Comparison of ENCODE assay signal across 8 cellular contexts in the genomic region with DNA sequence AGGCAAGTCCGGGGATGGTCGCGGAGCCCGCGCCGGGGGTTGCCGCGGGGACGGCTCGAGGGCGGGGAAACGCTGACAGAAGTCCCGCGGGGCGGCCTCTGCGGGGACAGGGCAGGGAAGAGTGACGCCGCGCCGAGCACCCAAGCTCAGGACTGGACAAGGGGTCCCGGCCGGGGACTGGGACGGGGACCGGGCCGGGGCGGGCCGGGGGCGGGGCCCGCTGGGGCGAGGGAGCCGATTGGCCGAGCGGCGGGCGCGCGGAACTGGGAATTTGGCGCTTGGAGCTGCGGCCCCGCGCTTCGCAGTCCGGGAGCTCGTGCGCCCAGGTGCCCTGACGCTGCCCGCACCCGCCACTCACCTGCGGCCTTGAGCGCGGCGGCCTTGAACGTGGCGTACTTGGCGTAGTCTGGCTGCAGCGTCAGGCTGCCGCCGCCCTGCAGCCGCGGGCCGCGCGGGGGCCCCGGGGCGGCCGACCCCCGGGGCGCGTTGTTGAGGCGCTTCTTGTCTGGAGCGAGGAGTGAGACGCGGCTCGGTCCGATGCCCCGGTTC. TPM values are rescaled to one million over a fixed set of nuclear protein-coding genes. Genes with fewer than 3 reads are reported as not detected.
DNase-seq lines count a peak whose midpoint lies in the region; ATAC-seq and TF ChIP-seq lines count a peak whose summit lies in the region.

No MANE protein-coding gene starts in this region.

- H3K4ac ChIP-seq in mesenchymal stem cell (ENCODE audit: low read depth in 1 of 2, low read length in 2 of 2): no peak overlapping the region

- CTCF ChIA-PET in MCF 10A (lab: Yijun Ruan, JAX): no interaction called here

- TF ChIP-seq POLR2A in breast epithelium (IDR thresholded peaks at IDR 0.05): no peak

- H3K9me3 Mint-ChIP-seq in MCF 10A (ENCODE audit: unreplicated experiment): no peaks in the 10 kb centered on the region
- no peaks in the 10 kb centered on the region for H3K9me3 Mint-ChIP-seq in effector memory CD8-positive, alpha-beta T cell

- H3K36me3 Mint-ChIP-seq in MCF 10A (ENCODE audit: insufficient read depth, unreplicated experiment): peaks cover 5% of the 10 kb centered on the region
- peaks cover 20% of the 10 kb centered on the region for H3K36me3 Mint-ChIP-seq in effector memory CD8-positive, alpha-beta T cell (ENCODE audit: insufficient read depth)

- DNase-seq in breast epithelium (ENCODE audit: low spot score in 2 of 2) (no peak), MCF 10A (ENCODE audit: unreplicated experiment) (no peak), mesenchymal stem cell (no peak), upper lobe of right lung (no peak), HK-2 (ENCODE audit: unreplicated experiment) (no peak), NCI-H446 (lab: John Stamatoyannopoulos, UW) (no peak)
- no peak for DNase-seq in effector memory CD8-positive, alpha-beta T cell

- H3K18ac ChIP-seq in mesenchymal stem cell (ENCODE audit: low read depth in 1 of 2, low read length in 2 of 2): no peak overlapping the region

- H3K4me3 ChIP-seq in breast epithelium: peak overlapping the region; percentile 29 to 67 (median 35)
- peak overlapping the region; percentile 27 to 39 for H3K4me3 ChIP-seq in mesenchymal stem cell (ENCODE audit: insufficient read depth in 1 of 2, low read depth in 1 of 2, low read length in 2 of 2)
- H3K4me3 ChIP-seq in upper lobe of right lung: peak overlapping the region; percentile 19

- peak overlapping the region; percentile 76 for H3K4me2 ChIP-seq in mesenchymal stem cell (ENCODE audit: low read length, poor library complexity, severe bottlenecking)

- H3K9me3 ChIP-seq in breast epithelium (no peaks in the 10 kb centered on the region), mesenchymal stem cell (ENCODE audit: control insufficient read depth, low read length) (no peaks in the 10 kb centered on the region), upper lobe of right lung (no peaks in the 10 kb centered on the region)

- H2BK15ac ChIP-seq in mesenchymal stem cell (ENCODE audit: low read depth, poor library complexity, severe bottlenecking): no peak overlapping the region

- H2BK5ac ChIP-seq in mesenchymal stem cell (ENCODE audit: low read depth, low read length, poor library complexity, severe bottlenecking): no peak overlapping the region

- H3K27ac Mint-ChIP-seq in MCF 10A (ENCODE audit: low read depth, unreplicated experiment): no peak overlapping the region
- H3K27ac Mint-ChIP-seq in effector memory CD8-positive, alpha-beta T cell: no peak overlapping the region

- H3K27ac ChIP-seq in breast epithelium (no peak overlapping the region), mesenchymal stem cell (ENCODE audit: low read length, poor library complexity, severe bottlenecking) (no peak overlapping the region), upper lobe of right lung (no peak overlapping the region)

- peak overlapping the region in 1 of 2 experiments; percentile 23 for H3K23ac ChIP-seq in mesenchymal stem cell (ENCODE audit: low read length in 2 of 2)

- no peaks in the 10 kb centered on the region for H3K79me1 ChIP-seq in mesenchymal stem cell (replicated peaks; ENCODE audit: low read length, poor library complexity, severe bottlenecking)

- POLR2A ChIA-PET in MCF 10A (lab: Yijun Ruan, JAX): no interaction called here

- ATAC-seq in effector memory CD8-positive, alpha-beta T cell (replicated peaks): peak; percentile 6
- peak; percentile 2 for ATAC-seq in upper lobe of right lung
- no peak for ATAC-seq in GM21825 (IDR thresholded peaks at IDR 0.05; ENCODE audit: unreplicated experiment)

- no peak overlapping the region for H2BK120ac ChIP-seq in mesenchymal stem cell (ENCODE audit: low read depth, low read length)

- H3K4me3 Mint-ChIP-seq in MCF 10A (ENCODE audit: unreplicated experiment): no peak overlapping the region
- peak overlapping the region; percentile 29 to 50 for H3K4me3 Mint-ChIP-seq in effector memory CD8-positive, alpha-beta T cell

- peak overlapping the region; percentile 29 for H3K9ac ChIP-seq in mesenchymal stem cell (ENCODE audit: low read length)

- no peak overlapping the region for H2BK12ac ChIP-seq in mesenchymal stem cell (ENCODE audit: low read length in 2 of 2)

- H3K27me3 ChIP-seq in breast epithelium (peaks cover 22 to 53% of the 10 kb centered on the region in 2 donors), mesenchymal stem cell (ENCODE audit: control insufficient read depth in 1 of 2, insufficient read depth in 1 of 2, low read length in 2 of 2) (peaks cover 34 to 45% of the 10 kb centered on the region in 2 experiments), upper lobe of right lung (peaks cover 59% of the 10 kb centered on the region)

- H2AK5ac ChIP-seq in mesenchymal stem cell (ENCODE audit: low read length, severe bottlenecking): no peak overlapping the region

- no peak overlapping the region for H3K14ac ChIP-seq in mesenchymal stem cell (ENCODE audit: low read length in 2 of 2)

- H4K91ac ChIP-seq in mesenchymal stem cell (ENCODE audit: low read length): no peak overlapping the region

- WGBS in mesenchymal stem cell: 3% methylated on average over 76 of the region's 76 CpGs

- no peak overlapping the region for H2AFZ ChIP-seq in mesenchymal stem cell (ENCODE audit: low read depth, low read length)

- no TSS peak for BruUV-seq in MCF 10A (replicated peaks; lab: Mats Ljungman, UMichigan)

- TF ChIP-seq CTCF in breast epithelium (IDR thresholded peaks at IDR 0.05) (no peak), MCF 10A (IDR thresholded peaks at IDR 0.05; ENCODE audit: unreplicated experiment) (no peak), upper lobe of right lung (IDR thresholded peaks at IDR 0.05) (no peak)

- no peak overlapping the region for H4K8ac ChIP-seq in mesenchymal stem cell (ENCODE audit: low read length)

- H3K4me1 ChIP-seq in breast epithelium (peaks cover 10 to 18% of the 10 kb centered on the region in 2 donors), mesenchymal stem cell (ENCODE audit: control insufficient read depth, insufficient read depth, low read depth, low read length) (peaks cover 44% of the 10 kb centered on the region), upper lobe of right lung (peaks cover 10% of the 10 kb centered on the region)

- no peaks in the 10 kb centered on the region for H3K36me3 ChIP-seq in breast epithelium
- peaks cover 23 to 30% of the 10 kb centered on the region in 2 experiments for H3K36me3 ChIP-seq in mesenchymal stem cell (ENCODE audit: control insufficient read depth in 1 of 2, insufficient read depth in 2 of 2, low read depth in 1 of 2, low read length in 2 of 2)
- H3K36me3 ChIP-seq in upper lobe of right lung: peaks cover 7% of the 10 kb centered on the region

- H3K27me3 Mint-ChIP-seq in MCF 10A (ENCODE audit: insufficient read depth, unreplicated experiment): peaks cover 26% of the 10 kb centered on the region
- H3K27me3 Mint-ChIP-seq in effector memory CD8-positive, alpha-beta T cell: peaks cover 25 to 29% of the 10 kb centered on the region in 2 donors

- intact Hi-C loops in breast epithelium (cut with DNase I; ENCODE audit: low total_unique reads): no loop called here
- intact Hi-C loops in MCF 10A (cut with micrococcal nuclease): no loop called here
- intact Hi-C loops in upper lobe of right lung (cut with DNase I): no loop called here

- H3K4me1 Mint-ChIP-seq in MCF 10A (ENCODE audit: insufficient read depth, unreplicated experiment): no peaks in the 10 kb centered on the region
- H3K4me1 Mint-ChIP-seq in effector memory CD8-positive, alpha-beta T cell (ENCODE audit: low read depth in 2 of 2): peaks cover 17 to 31% of the 10 kb centered on the region in 2 donors

RNA-seq across cellular contexts. Expression of gene SHISA8, which starts 4.8 kb away (rescaled TPM):
- total RNA-seq in breast epithelium (not detected), MCF 10A (2022) (not detected in 2 replicates), upper lobe of right lung (not detected)
- not detected for polyA plus RNA-seq in mesenchymal stem cell (2013, experiment 1 of 2)
- polyA plus RNA-seq in mesenchymal stem cell (2013, experiment 2 of 2): not detected

RNA-seq across cellular contexts. Expression of gene TNFRSF13C, which starts 16.5 kb away (rescaled TPM):
- total RNA-seq in breast epithelium (under 1 TPM; under 0.01 to 0.33 (median 0.15) TPM), MCF 10A (2022) (0.12 TPM in 2 replicates), upper lobe of right lung (0.23 TPM)
- 0.22 TPM for polyA plus RNA-seq in mesenchymal stem cell (2013, experiment 1 of 2)
- 0.18 TPM for polyA plus RNA-seq in mesenchymal stem cell (2013, experiment 2 of 2)

RNA-seq across cellular contexts. Expression of gene CENPM, which starts 36.8 kb away (rescaled TPM):
- 1 to 10 TPM; 1.5 to 2.9 (median 1.9) TPM for total RNA-seq in breast epithelium
- 9.1 and 21.1 TPM in 2 replicates for total RNA-seq in MCF 10A (2022)
- polyA plus RNA-seq in mesenchymal stem cell (2013, experiment 1 of 2): 5.6 TPM
- polyA plus RNA-seq in mesenchymal stem cell (2013, experiment 2 of 2): 6.6 TPM
- total RNA-seq in upper lobe of right lung: 1.3 TPM

RNA-seq across cellular contexts. Expression of gene SEPTIN3, which starts 59.1 kb away (rescaled TPM):
- total RNA-seq in breast epithelium (1 to 10 TPM in 2 of 3 donors, under 1 TPM in 1; 0.16 to 2.2 (median 1.6) TPM), MCF 10A (2022) (0.21 and 0.29 TPM in 2 replicates), upper lobe of right lung (3.2 TPM)
- 0.98 TPM for polyA plus RNA-seq in mesenchymal stem cell (2013, experiment 1 of 2)
- polyA plus RNA-seq in mesenchymal stem cell (2013, experiment 2 of 2): 1.1 TPM
